ENCODE assay signal across 19 cellular contexts in the genomic region with DNA sequence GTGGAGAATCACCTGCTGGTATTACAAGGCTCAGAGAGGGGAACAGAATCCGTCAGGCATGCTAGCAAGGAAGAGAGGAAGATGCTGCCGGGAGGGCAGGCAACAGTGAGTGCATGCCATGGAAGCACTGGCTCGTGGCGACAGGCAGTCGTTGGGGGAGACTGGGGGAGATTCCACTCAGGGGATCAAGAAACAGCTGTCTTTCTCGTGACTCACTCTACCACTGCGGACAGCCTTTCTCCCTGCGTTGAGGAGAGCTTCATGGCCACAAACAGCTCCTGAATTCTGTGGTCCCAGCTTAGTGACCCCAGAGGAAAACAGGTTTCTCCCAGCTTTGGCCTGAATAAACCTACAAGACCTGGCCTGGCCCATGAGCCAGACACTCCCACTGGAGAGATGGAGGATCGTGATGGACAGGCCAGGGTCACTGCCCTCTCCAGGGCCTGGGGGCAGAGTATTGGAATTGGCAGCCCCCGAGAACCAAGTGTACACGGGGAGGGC. TPM values are rescaled to one million over a fixed set of nuclear protein-coding genes. Genes with fewer than 3 reads are reported as not detected.
DNase-seq lines count a peak whose midpoint lies in the region; FAIRE-seq and TF ChIP-seq lines count a peak whose summit lies in the region.
"Had no signal": no experiment of that assay in that cellular context is flagged by ENCODE, and none has a peak within 500 bp of the region (broad histone marks: within the 10 kb centered on the region; RNA-seq: fewer than 3 reads in every experiment).

No MANE protein-coding gene starts in this region.

- H2BK120ac ChIP-seq in trophoblast cell (ENCODE audit: insufficient read depth, low read length, poor library complexity), result no peak overlapping the region

- no peaks in the 10 kb centered on the region for H3K9me3 ChIP-seq in SJCRH30 (replicated peaks)
- H3K9me3 ChIP-seq in trophoblast cell (ENCODE audit: insufficient read depth, low read depth, low read length), result no peaks in the 10 kb centered on the region

- no peaks in the 10 kb centered on the region for H3K27me3 ChIP-seq in SJCRH30
- no peaks in the 10 kb centered on the region for H3K27me3 ChIP-seq in trophoblast cell (ENCODE audit: insufficient read depth, low read length)
- H3K27me3 ChIP-seq: foreskin keratinocyte had no signal

- H2BK5ac ChIP-seq in trophoblast cell (ENCODE audit: low read depth, low read length, poor library complexity), result no peak overlapping the region

- H3K4me2 ChIP-seq in trophoblast cell (ENCODE audit: low read length), result no peak overlapping the region

- no peak overlapping the region for H2AFZ ChIP-seq in trophoblast cell (ENCODE audit: insufficient read depth, low read length, poor library complexity)

- H4K8ac ChIP-seq in trophoblast cell (ENCODE audit: low read depth, low read length), result no peak overlapping the region

- no peak overlapping the region for H3K23ac ChIP-seq in trophoblast cell (ENCODE audit: low read length)

- H3K27me3 Mint-ChIP-seq in glutamatergic neuron (ENCODE audit: unreplicated experiment), result peaks cover 26% of the 10 kb centered on the region
- H3K27me3 Mint-ChIP-seq: activated naive CD8-positive, alpha-beta T cell had no signal

- H4K91ac ChIP-seq in trophoblast cell (ENCODE audit: low read depth, low read length), result peak overlapping the region; percentile 10

- H3K4me1 ChIP-seq in SJCRH30, result peaks cover 23% of the 10 kb centered on the region
- H3K4me1 ChIP-seq in trophoblast cell (ENCODE audit: control insufficient read depth in 1 of 2, insufficient read depth in 2 of 2, low read length in 2 of 2), result peaks cover 20 to 25% of the 10 kb centered on the region in 2 experiments
- H3K4me1 ChIP-seq: foreskin keratinocyte had no signal

- H4K12ac ChIP-seq in trophoblast cell (ENCODE audit: low read depth, low read length), result no peak overlapping the region

- H3K4me1 Mint-ChIP-seq in glutamatergic neuron (ENCODE audit: low read depth, unreplicated experiment), result peaks cover 47% of the 10 kb centered on the region

- H3K4me3 Mint-ChIP-seq in glutamatergic neuron (ENCODE audit: unreplicated experiment), result no peak overlapping the region
- H3K4me3 Mint-ChIP-seq: activated naive CD8-positive, alpha-beta T cell had no signal

- peaks cover 6% of the 10 kb centered on the region for H3K79me1 ChIP-seq in trophoblast cell (ENCODE audit: low read length)

- DNase-seq in GM12891 (ENCODE audit: insufficient read length, low spot score) (no peak), SJCRH30 (peak; percentile 91), glutamatergic neuron (peak; percentile 32), trophoblast cell (no peak), ecto neural progenitor cell (ENCODE audit: low spot score) (no peak), epidermal melanocyte (ENCODE audit: insufficient read length, low spot score) (no peak), COR-L47 (lab: John Stamatoyannopoulos, UW) (no peak)
- no peak for DNase-seq in stimulated activated CD4-positive, alpha-beta T cell treated with anti-CD3 and anti-CD28 coated beads, Interleukin-4, amount 100 ng/mL, for 4 hours
- DNase-seq: AML-193; central memory CD4-positive, alpha-beta T cell; DMS 273 treated with DMSO at 0.1 percent for 48 hours; foreskin keratinocyte; MM.1S; NCI-H1694; NCI-H446 treated with DMSO at 0.1 percent for 48 hours; SIG-M5; substantia nigra had no signal

- H3K36me3 ChIP-seq in SJCRH30, result peaks cover 56% of the 10 kb centered on the region
- peaks cover 51 to 68% of the 10 kb centered on the region in 2 experiments for H3K36me3 ChIP-seq in trophoblast cell (ENCODE audit: control insufficient read depth in 1 of 2, insufficient read depth in 2 of 2, low read length in 2 of 2)

- H3K27ac ChIP-seq in SJCRH30 (peak overlapping the region; percentile 63), trophoblast cell (ENCODE audit: low read depth, low read length) (peak overlapping the region; percentile 21)
- H3K27ac ChIP-seq: foreskin keratinocyte had no signal

- no peak overlapping the region for H2BK12ac ChIP-seq in trophoblast cell (ENCODE audit: low read length)

- FAIRE-seq in GM12891 (lab: Jason Lieb, UNC), result no peak
- FAIRE-seq: GM19239 had no signal

- H3K4ac ChIP-seq in trophoblast cell (ENCODE audit: low read depth, low read length), result no peak overlapping the region

- WGBS in trophoblast cell (ENCODE audit: extremely low coverage, insufficient coverage, insufficient read length), result no CpG with 5 or more reads among the region's 11 CpGs

- H3K4me3 ChIP-seq in SJCRH30 (no peak overlapping the region), trophoblast cell (ENCODE audit: low read depth, low read length) (no peak overlapping the region)

- no peak overlapping the region for H3K14ac ChIP-seq in trophoblast cell (ENCODE audit: low read length)

- H2AK5ac ChIP-seq in trophoblast cell (ENCODE audit: low read length), result no peak overlapping the region

- no peak for TF ChIP-seq CTCF in glutamatergic neuron (IDR thresholded peaks at IDR 0.05; ENCODE audit: partially characterized antibody, unreplicated experiment)

- H3K27ac Mint-ChIP-seq in glutamatergic neuron (ENCODE audit: unreplicated experiment), result peak overlapping the region; percentile 77
- H3K27ac Mint-ChIP-seq: activated naive CD8-positive, alpha-beta T cell had no signal

- TF ChIP-seq POLR2A in GM12891 (IDR thresholded peaks at IDR 0.05; ENCODE audit: low read depth, low read length), result no peak

- H3K9me3 Mint-ChIP-seq in glutamatergic neuron (ENCODE audit: unreplicated experiment), result peaks cover 24% of the 10 kb centered on the region

- H3K9ac ChIP-seq in trophoblast cell (ENCODE audit: low read length), result no peak overlapping the region

- H3K36me3 Mint-ChIP-seq in glutamatergic neuron (ENCODE audit: unreplicated experiment), result peaks cover 16% of the 10 kb centered on the region

- peaks cover 2% of the 10 kb centered on the region for H3K79me2 ChIP-seq in trophoblast cell (ENCODE audit: control insufficient read depth, insufficient read depth, low read length, poor library complexity)

- H3K18ac ChIP-seq in trophoblast cell (ENCODE audit: low read length), result no peak overlapping the region

TF ChIP-seq in GM12891, 5 proteins besides CTCF, POLR2A, EP300 and RAD21:
- TF ChIP-seq SPI1 (IDR thresholded peaks at IDR 0.05; ENCODE audit: low read depth, low read length) (no peak), POLR2AphosphoS5 (IDR thresholded peaks at IDR 0.05; ENCODE audit: low read depth, low read length) (0 out of 2 replicates have a peak, but pooled peaks have one; percentile 27)
TF ChIP-seq in GM12891: peak in this region for 1.

RNA-seq across cellular contexts. Expression of a gene that starts 37.4 kb away (rescaled TPM):
- 53.6 TPM for polyA plus RNA-seq in GM12891 (2012; ENCODE audit: low read depth, missing spikeins)
- 101 and 105 TPM in 2 replicates for total RNA-seq in SJCRH30 (2014; rRNA removed; shearing (Covaris generic))
- total RNA-seq in glutamatergic neuron (ENCODE audit: unreplicated experiment), result 320 TPM
- polyA plus RNA-seq in trophoblast cell (2013), result 246 and 265 TPM in 2 replicates

RNA-seq across cellular contexts. Expression of a gene that starts 53.5 kb away (rescaled TPM):
- polyA plus RNA-seq in GM12891 (2012; ENCODE audit: low read depth, missing spikeins), result 0.53 TPM
- 71.6 and 73.9 TPM in 2 replicates for total RNA-seq in SJCRH30 (2014; rRNA removed; shearing (Covaris generic))
- total RNA-seq in glutamatergic neuron (ENCODE audit: unreplicated experiment), result 92.0 TPM
- polyA plus RNA-seq in trophoblast cell (2013), result 992 and 1,052 TPM in 2 replicates

Comparison
In these comparisons a context has a peak if more than half of its experiments do, and no peak if none do; other contexts are left out.
1. DNase-seq: peak in SJCRH30 (2 of 2) and glutamatergic neuron (single experiment); none in GM12891 (single experiment), trophoblast cell (0 of 2), stimulated activated CD4-positive, alpha-beta T cell treated with anti-CD3 and anti-CD28 coated beads, Interleukin-4, amount 100 ng/mL, for 4 hours (0 of 2), ecto neural progenitor cell (single experiment), epidermal melanocyte (single experiment) and COR-L47 (single experiment).